8 cellular contexts compared by ENCODE assay signal in genomic region chr1:234212764-234213406, GRCh38.
A peak's percentile ranks its signal among the peaks of the same experiment; 100 is the strongest.
DNase-seq lines count a peak whose midpoint lies in the region; ATAC-seq and TF ChIP-seq lines count a peak whose summit lies in the region.

No MANE protein-coding gene starts in this region.

- peaks cover 70% of the 10 kb centered on the region for H3K27me3 Mint-ChIP-seq in Calu3 (ENCODE audit: unreplicated experiment)

- no TSS peak for BruUV-seq in Calu3 (replicated peaks; lab: Mats Ljungman, UMichigan)

- WGBS in body of pancreas, 2 donors, result 10% methylated on average over 2 of the region's 2 CpGs
- WGBS in right lobe of liver (ENCODE audit: insufficient coverage, low coverage, low lambda C conversion rate, missing lambda C conversion rate), result 4% methylated on average over 2 of the region's 2 CpGs

- intact Hi-C loops in Calu3 (cut with micrococcal nuclease; ENCODE audit: unreplicated experiment) (loop anchor here (2.0 kb wide), 2 partner anchors 58 to 98 kb away; no protein-coding TSS in a partner anchor), body of pancreas (cut with DNase I) (no loop called here), right lobe of liver (cut with DNase I) (no loop called here)

- TF ChIP-seq POLR2A in body of pancreas (IDR thresholded peaks at IDR 0.05) (no peak), right lobe of liver (IDR thresholded peaks at IDR 0.05) (no peak)

- ATAC-seq in HG03575 (IDR thresholded peaks at IDR 0.05; ENCODE audit: extremely low read depth, insufficient number of reproducible peaks, low FRiP score, unreplicated experiment) (peak; percentile 33), body of pancreas (peak; percentile 52), right lobe of liver (peak; percentile 71 to 81 (median 78)), HG02870 (IDR thresholded peaks at IDR 0.05; ENCODE audit: unreplicated experiment) (no peak)

- H3K36me3 ChIP-seq in OCI-LY3 (replicated peaks; ENCODE audit: low read depth, low read length) (peaks cover 3% of the 10 kb centered on the region), body of pancreas (replicated peaks in 1 of 2; ENCODE audit: insufficient read depth in 1 of 2, low read depth in 2 of 2) (no peaks in the 10 kb centered on the region), right lobe of liver (no peaks in the 10 kb centered on the region)

- H3K79me2 ChIP-seq in OCI-LY3 (ENCODE audit: low read length), result no peaks in the 10 kb centered on the region

- H3K27me3 ChIP-seq in OCI-LY3 (ENCODE audit: low read depth, low read length), result no peaks in the 10 kb centered on the region
- H3K27me3 ChIP-seq in body of pancreas, result no peaks in the 10 kb centered on the region
- no peaks in the 10 kb centered on the region for H3K27me3 ChIP-seq in right lobe of liver

- no peaks in the 10 kb centered on the region for H4K20me1 ChIP-seq in OCI-LY3 (ENCODE audit: insufficient read depth, low read length)

- TF ChIP-seq CTCF in Calu3 (IDR thresholded peaks at IDR 0.05; ENCODE audit: unreplicated experiment), result no peak
- peak; percentile 96 for TF ChIP-seq CTCF in OCI-LY3 (IDR thresholded peaks at IDR 0.05; ENCODE audit: low read depth, low read length)
- TF ChIP-seq CTCF in body of pancreas (IDR thresholded peaks at IDR 0.05), result peak in 6 of 7 experiments; percentile 44 to 81 (median 57)
- TF ChIP-seq CTCF in right lobe of liver (IDR thresholded peaks at IDR 0.05), result peak in 3 of 4 donors; percentile 38 to 50 (median 47)

- DNase-seq in Calu3 (peak; percentile 33), GM19240 (ENCODE audit: insufficient read length, low spot score) (peak; percentile 47), body of pancreas (peak; percentile 52 to 71 (median 68)), right lobe of liver (no peak)
- no peak for DNase-seq in effector CD8-positive, alpha-beta T cell (lab: John Stamatoyannopoulos, UW)

- H3K9ac ChIP-seq in OCI-LY3 (ENCODE audit: low read length), result no peak overlapping the region

- H3K4me3 ChIP-seq in OCI-LY3 (ENCODE audit: low read length), result no peak overlapping the region
- no peak overlapping the region for H3K4me3 ChIP-seq in body of pancreas
- H3K4me3 ChIP-seq in right lobe of liver, result no peak overlapping the region

- no peaks in the 10 kb centered on the region for H3K4me1 Mint-ChIP-seq in Calu3 (ENCODE audit: low read depth, unreplicated experiment)

- H3K4me2 ChIP-seq in OCI-LY3 (ENCODE audit: low read length), result no peak overlapping the region

- H2AFZ ChIP-seq in OCI-LY3 (ENCODE audit: low read depth, low read length), result no peak overlapping the region

- H3K27ac ChIP-seq in OCI-LY3 (ENCODE audit: low read length) (no peak overlapping the region), body of pancreas (no peak overlapping the region), right lobe of liver (no peak overlapping the region)

- H3K9me3 ChIP-seq in OCI-LY3 (ENCODE audit: insufficient read depth, low read length), result peaks cover 5% of the 10 kb centered on the region
- H3K9me3 ChIP-seq in body of pancreas, result no peaks in the 10 kb centered on the region
- no peaks in the 10 kb centered on the region for H3K9me3 ChIP-seq in right lobe of liver

- peaks cover 11% of the 10 kb centered on the region for H3K36me3 Mint-ChIP-seq in Calu3 (ENCODE audit: insufficient read depth, unreplicated experiment)

- H3K4me3 Mint-ChIP-seq in Calu3 (ENCODE audit: low read depth, unreplicated experiment), result no peak overlapping the region

- CTCF ChIA-PET in Calu3 (lab: Charles Lee), result interaction anchor here (0.7 to 3.7 kb wide), 2 partner anchors 9 to 97 kb away, joined by 3 to 14 read pairs; no protein-coding TSS in a partner anchor

- no peak overlapping the region for H3K27ac Mint-ChIP-seq in Calu3 (ENCODE audit: unreplicated experiment)

- H3K4me1 ChIP-seq in OCI-LY3 (ENCODE audit: low read length) (peaks cover 31% of the 10 kb centered on the region), body of pancreas (peaks cover 31% of the 10 kb centered on the region), right lobe of liver (peaks cover 0 to 11% (median 0%) of the 10 kb centered on the region in 4 donors)

- H3K9me3 Mint-ChIP-seq in Calu3 (ENCODE audit: low read depth, unreplicated experiment), result peaks cover 4% of the 10 kb centered on the region

Comparison
In these comparisons a context has a peak if more than half of its experiments do, and no peak if none do; other contexts are left out.
1. DNase-seq: peak in Calu3 (single experiment), GM19240 (single experiment) and body of pancreas (4 of 4); none in right lobe of liver (0 of 3) and effector CD8-positive, alpha-beta T cell (single experiment).